In the genomic region with DNA sequence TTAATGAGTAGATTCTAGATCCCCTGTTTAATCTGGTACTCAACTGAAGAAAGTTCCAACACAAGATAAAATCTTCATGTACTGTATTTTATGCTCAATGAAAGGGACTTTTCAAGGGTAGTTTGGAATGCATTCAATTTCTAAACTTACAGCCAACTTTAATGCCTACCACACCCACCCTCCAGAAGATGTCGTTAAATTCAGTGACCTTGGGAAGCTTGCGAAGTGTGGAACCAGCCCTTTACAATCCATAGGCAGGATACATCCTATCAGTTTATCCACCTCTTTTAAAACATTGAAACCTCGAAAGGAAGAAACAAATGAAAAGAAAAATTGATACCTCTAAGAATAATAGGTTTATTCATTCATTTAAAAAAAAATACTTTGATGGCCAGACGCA, we compare ENCODE assay signal across 34 cellular contexts. TPM values are rescaled to one million over a fixed set of nuclear protein-coding genes. Genes with fewer than 3 reads are reported as not detected.
"Had no signal": no experiment of that assay in that cellular context is flagged by ENCODE, and none has a peak within 500 bp of the region (broad histone marks: within the 10 kb centered on the region; RNA-seq: fewer than 3 reads in every experiment).

No MANE protein-coding gene starts in this region.

- DNase-seq: activated B cell treated with CpG ODN at 0.5 μM for 24 hours; activated CD4-positive, alpha-beta memory T cell treated with anti-CD3 and anti-CD28 coated beads, Interleukin-2, amount 10 ng/mL, durations not matched to agents 7 days and 5 days; activated CD4-positive, alpha-beta T cell treated with anti-CD3 and anti-CD28 coated beads for 1 hour; activated CD4-positive, alpha-beta T cell treated with anti-CD3 and anti-CD28 coated beads for 36 hours; activated CD4-positive, alpha-beta T cell treated with anti-CD3 and anti-CD28 coated beads for 48 hours; activated CD4-positive, alpha-beta T cell treated with anti-CD3 and anti-CD28 coated beads, Interleukin-2, amount 10 ng/mL, durations not matched to agents 7 days and 5 days; activated CD4-positive, alpha-beta T cell treated with anti-CD3 and anti-CD28 coated beads, Interleukin-2, amount 50 U/mL, for 48 hours; activated CD8-positive, alpha-beta memory T cell treated with anti-CD3 and anti-CD28 coated beads, Interleukin-2, amount 50 U/mL, for 4 hours; activated CD8-positive, alpha-beta T cell treated with anti-CD3 and anti-CD28 coated beads, Interleukin-2, amount 10 ng/mL, durations not matched to agents 7 days and 5 days; activated effector memory CD4-positive, alpha-beta T cell treated with anti-CD3 and anti-CD28 coated beads, Interleukin-2, amount 50 U/mL, for 16 hours; activated gamma-delta T cell treated with Interleukin-2 at 50 U/mL for 16 hours; activated naive CD4-positive, alpha-beta T cell; activated naive CD4-positive, alpha-beta T cell treated with anti-CD3 and anti-CD28 coated beads for 36 hours; activated naive CD4-positive, alpha-beta T cell treated with anti-CD3 and anti-CD28 coated beads, Interleukin-2, amount 50 U/mL, for 16 hours; activated naive CD8-positive, alpha-beta T cell treated with anti-CD3 and anti-CD28 coated beads for 36 hours; activated T-cell treated with anti-CD3 and anti-CD28 coated beads for 4 hours; activated T-cell treated with anti-CD3 and anti-CD28 coated beads, Interleukin-2, amount 50 U/mL, for 1 hour; activated T-cell treated with anti-CD3 and anti-CD28 coated beads, Interleukin-2, amount 50 U/mL, for 4 hours; activated T-cell treated with anti-CD3 and anti-CD28 coated beads, Interleukin-2, amount 50 U/mL, for 72 hours; adrenal gland; amniotic stem cell; aorta; body of pancreas; brain microvascular endothelial cell; central memory CD4-positive, alpha-beta T cell; T-cell; T-helper 17 cell; T-helper 9 cell had no signal

- H3K27ac ChIP-seq: adrenal gland, body of pancreas, brain microvascular endothelial cell, breast epithelium, VCaP had no signal

- H3K36me3 ChIP-seq: adrenal gland, brain microvascular endothelial cell, breast epithelium had no signal

- H3K4me3 ChIP-seq: adrenal gland, body of pancreas, breast epithelium had no signal

- H3K9me3 ChIP-seq: adrenal gland, body of pancreas, breast epithelium had no signal

- H3K4me1 ChIP-seq: adrenal gland, body of pancreas, breast epithelium had no signal

- H3K27me3 ChIP-seq: adrenal gland, body of pancreas, brain microvascular endothelial cell, breast epithelium had no signal

- ATAC-seq: activated CD4-positive, alpha-beta T cell treated with anti-CD3 and anti-CD28 coated beads for 36 hours; activated CD4-positive, CD25-positive, alpha-beta regulatory T cell treated with anti-CD3 and anti-CD28 coated beads, Interleukin-2, amount 50 U/mL, for 24 hours; activated CD8-positive, alpha-beta T cell treated with anti-CD3 and anti-CD28 coated beads, Interleukin-2, amount 10 ng/mL, durations not matched to agents 7 days and 5 days; activated naive CD4-positive, alpha-beta T cell treated with anti-CD3 and anti-CD28 coated beads, Interleukin-2, amount 50 U/mL, for 72 hours; activated T-cell treated with anti-CD3 and anti-CD28 coated beads, Interleukin-2, amount 50 U/mL, for 4 hours; activated T-cell treated with anti-CD3 and anti-CD28 coated beads, Interleukin-2, amount 50 U/mL, for 72 hours; activated T-helper 17 cell treated with anti-CD3 and anti-CD28 coated beads, Interleukin-2, amount 50 U/mL, for 72 hours; body of pancreas; T-cell; T-helper 17 cell had no signal

RNA-seq across cellular contexts. Expression of gene TRPM6, which starts 20.2 kb away (rescaled TPM):
- total RNA-seq: activated B cell treated with CpG ODN at 0.5 μM for 24 hours; activated CD4-positive, alpha-beta memory T cell treated with anti-CD3 and anti-CD28 coated beads, Interleukin-2, amount 10 ng/mL, durations not matched to agents 7 days and 5 days; activated CD4-positive, alpha-beta T cell treated with anti-CD3 and anti-CD28 coated beads, Interleukin-2, amount 10 ng/mL, durations not matched to agents 7 days and 5 days; activated CD8-positive, alpha-beta T cell treated with anti-CD3 and anti-CD28 coated beads, Interleukin-2, amount 10 ng/mL, durations not matched to agents 7 days and 5 days; activated naive CD4-positive, alpha-beta T cell treated with anti-CD3 and anti-CD28 coated beads for 36 hours; activated naive CD8-positive, alpha-beta T cell treated with anti-CD3 and anti-CD28 coated beads for 36 hours; T-cell; T-helper 1 cell treated with Interleukin-12 subunit alpha and Interleukin-12 subunit beta and Interleukin-4 antibody, amounts not matched to agents 30 ng/mL and 1 ng/mL, for 36 hours had no signal
